ENCODE assay signal across 15 cellular contexts in the genomic region with DNA sequence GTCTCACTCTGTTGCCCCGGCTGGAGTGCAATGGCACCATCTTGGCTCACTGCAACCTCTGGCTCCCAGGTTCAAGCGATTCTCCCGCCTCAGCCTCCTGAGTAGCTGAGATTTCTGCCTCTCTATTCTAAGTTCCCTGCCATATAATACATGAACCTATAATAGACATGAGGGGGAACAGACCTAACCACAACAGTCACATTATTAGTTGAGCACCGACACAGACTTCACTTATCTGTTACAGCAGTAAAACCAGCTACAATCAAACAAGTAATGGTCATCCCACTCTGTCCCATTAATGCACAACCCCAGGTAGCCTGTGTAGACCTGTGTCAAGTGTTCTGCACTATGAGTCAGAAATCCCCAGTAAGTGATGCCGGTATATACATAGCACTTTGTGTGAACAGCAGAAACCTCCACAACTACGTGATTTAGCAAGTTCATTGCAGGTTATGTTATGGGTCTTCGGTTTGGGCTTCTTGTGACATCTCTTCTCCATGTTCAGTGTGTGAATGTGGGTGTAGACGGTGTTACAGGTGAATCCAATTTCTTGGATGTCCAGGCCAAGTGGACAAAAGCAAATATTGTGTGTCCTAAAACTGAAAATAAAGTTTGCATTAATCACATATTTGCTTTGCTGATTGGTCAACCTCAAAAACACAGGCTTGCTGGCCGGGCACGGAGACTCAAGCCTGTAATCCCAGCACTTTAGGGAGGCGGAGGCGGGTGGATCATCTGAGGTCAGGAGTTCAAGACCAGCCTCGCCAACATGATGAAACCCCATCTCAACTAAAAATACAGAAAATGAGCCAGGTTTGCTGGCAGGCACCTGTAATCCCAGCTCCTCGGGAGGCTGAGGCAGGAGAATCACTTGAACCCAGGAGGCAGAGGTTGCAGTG. TPM values are rescaled to one million over a fixed set of nuclear protein-coding genes. Genes with fewer than 3 reads are reported as not detected.
DNase-seq lines count a peak whose midpoint lies in the region; ATAC-seq, FAIRE-seq and TF ChIP-seq lines count a peak whose summit lies in the region.
"Had no signal": no experiment of that assay in that cellular context is flagged by ENCODE, and none has a peak within 500 bp of the region (broad histone marks: within the 10 kb centered on the region; RNA-seq: fewer than 3 reads in every experiment).

No MANE protein-coding gene starts in this region.

- no peak for ATAC-seq in K562
- no peak for ATAC-seq in GM21515 (IDR thresholded peaks at IDR 0.05; ENCODE audit: unreplicated experiment)

- H3K36me3 Mint-ChIP-seq in progenitor cell of endocrine pancreas (ENCODE audit: insufficient read depth): no peaks in the 10 kb centered on the region

- FAIRE-seq in GM12892 (lab: Jason Lieb, UNC) (peak; percentile 44), K562 (lab: Jason Lieb, UNC) (no peak)
- FAIRE-seq: A204.1, H1 had no signal

- no peak for TF ChIP-seq RAD21 in K562 (CRISPR knock-in tag; conservative IDR thresholded peaks at IDR 0.05 in 1 of 2, IDR thresholded peaks at IDR 0.05 in 1 of 2)

- H3K4me3 ChIP-seq in K562: no peak overlapping the region
- H3K4me3 ChIP-seq: HAP-1 had no signal

- H3K4me2 ChIP-seq in K562 (ENCODE audit: insufficient read depth, low read length): no peak overlapping the region

- no peaks in the 10 kb centered on the region for H3K9me3 ChIP-seq in K562 (replicated peaks; ENCODE audit: control insufficient read depth, insufficient read depth, low read depth, low read length)
- H3K9me3 ChIP-seq: HAP-1 had no signal

- no peaks in the 10 kb centered on the region for H3K27me3 Mint-ChIP-seq in progenitor cell of endocrine pancreas
- H3K27me3 Mint-ChIP-seq: B cell; CD4-positive, alpha-beta T cell had no signal

- no peak for TF ChIP-seq EP300 in K562 (IDR thresholded peaks at IDR 0.05; ENCODE audit: low read length)

- no TSS peak for BruUV-seq in K562 (replicated peaks; lab: Mats Ljungman, UMichigan)

- no peak overlapping the region for H3K4me3 Mint-ChIP-seq in progenitor cell of endocrine pancreas (ENCODE audit: low read depth)
- H3K4me3 Mint-ChIP-seq: B cell; CD4-positive, alpha-beta T cell had no signal

- no peaks in the 10 kb centered on the region for H4K20me1 ChIP-seq in K562 (replicated peaks; ENCODE audit: control insufficient read depth, insufficient read depth, low read length)

- POLR2A ChIA-PET in K562 (lab: Yijun Ruan, JAX): interaction anchor here (1.7 to 5.8 kb wide), 2 partner anchors 17 to 18 kb away, joined by 12 to 79 read pairs; partner anchors contain the start of gene PRDX1
- POLR2A ChIA-PET in HEK293T (lab: Yijun Ruan, JAX): interaction anchor here (1.5 kb wide), 1 partner anchor 18 kb away, joined by 5 read pairs; the partner anchor contains the start of gene PRDX1

- H3K27ac Mint-ChIP-seq in progenitor cell of endocrine pancreas: peak overlapping the region; percentile 4
- H3K27ac Mint-ChIP-seq: B cell; CD4-positive, alpha-beta T cell had no signal

- no peaks in the 10 kb centered on the region for H3K9me1 ChIP-seq in K562 (ENCODE audit: control insufficient read depth, insufficient read depth, low read length)

- peaks cover 15 to 18% of the 10 kb centered on the region in 2 experiments; a peak in 4 of 5 replicates for H3K4me1 ChIP-seq in K562 (replicated peaks in 1 of 2; ENCODE audit: control insufficient read depth in 2 of 2, insufficient read depth in 2 of 2, low read length in 2 of 2)

- H3K27ac ChIP-seq in K562 (ENCODE audit: extremely low read depth, low read depth, low read length): no peak overlapping the region

- H2AFZ ChIP-seq in K562 (ENCODE audit: low read depth, low read length): no peak overlapping the region

- no peaks in the 10 kb centered on the region for H3K27me3 ChIP-seq in K562 (ENCODE audit: control insufficient read depth in 2 of 2, insufficient read depth in 2 of 2, low read length in 2 of 2)

- intact Hi-C loops in K562 (cut with micrococcal nuclease): no loop called here

- H3K4me1 Mint-ChIP-seq in progenitor cell of endocrine pancreas (ENCODE audit: low read depth): peaks cover 24% of the 10 kb centered on the region

- H3K9me3 Mint-ChIP-seq in progenitor cell of endocrine pancreas (ENCODE audit: low read depth): no peaks in the 10 kb centered on the region
- H3K9me3 Mint-ChIP-seq: CD4-positive, alpha-beta T cell had no signal

- peaks cover 31% of the 10 kb centered on the region for H3K79me2 ChIP-seq in K562 (ENCODE audit: control insufficient read depth, insufficient read depth, low read length)

- TF ChIP-seq CTCF in K562 (IDR thresholded peaks at IDR 0.05 in 2 of 3, conservative IDR thresholded peaks at IDR 0.05 in 1 of 3; ENCODE audit: insufficient read depth in 2 of 3, low read depth in 1 of 3, low read length in 3 of 3): no peak
- no peak for TF ChIP-seq CTCF in progenitor cell of endocrine pancreas (IDR thresholded peaks at IDR 0.05; ENCODE audit: unreplicated experiment)

- 91% methylated on average over 14 of the region's 14 CpGs for WGBS in K562 (ENCODE audit: insufficient coverage, low coverage, missing lambda C conversion rate)

- TF ChIP-seq POLR2A in GM12892 (IDR thresholded peaks at IDR 0.05; ENCODE audit: low read depth, low read length) (no peak), K562 (conservative IDR thresholded peaks at IDR 0.05) (no peak)

- in situ Hi-C loops in K562 (cut with MboI): no loop called here

- DNase-seq in GM12892 (ENCODE audit: insufficient read length): no peak
- no peak for DNase-seq in K562 (ENCODE audit: extremely low read depth in 1 of 4, low spot score in 3 of 4)
- DNase-seq in progenitor cell of endocrine pancreas (ENCODE audit: low spot score, unreplicated experiment): no peak
- no peak for DNase-seq in HEK293T (ENCODE audit: extremely low spot score)
- DNase-seq: C1 segment of cervical spinal cord; Calu3; CD4-positive, alpha-beta T cell; DMS79; IMR-90; KG1 had no signal

- CTCF ChIA-PET in K562 (lab: Yijun Ruan, JAX; ENCODE audit: low intra/inter-chr PET ratio): no interaction called here
- CTCF ChIA-PET in HEK293T (lab: Yijun Ruan, JAX): no interaction called here

- peaks cover 48% of the 10 kb centered on the region for H3K36me3 ChIP-seq in K562 (ENCODE audit: control insufficient read depth, insufficient read depth, low read length)

- H3K9ac ChIP-seq in K562 (ENCODE audit: insufficient read depth in 1 of 2, low read depth in 2 of 2, low read length in 2 of 2): no peak overlapping the region

RNA-seq across cellular contexts. Expression of gene MMACHC, which starts 3.6 kb away (rescaled TPM):
- polyA plus RNA-seq in GM12892 (2012; ENCODE audit: missing spikeins): 3.6 TPM
- 4.9 and 12.2 TPM in 2 replicates for total RNA-seq in K562 (2011; cell fraction: chromatin; rRNA removed; ENCODE audit: low replicate concordance)
- 7.2 and 8.8 TPM in 2 replicates for total RNA-seq in K562 (2011; cell fraction: nucleolus; rRNA removed)
- total RNA-seq in K562 (2011; cell fraction: nucleoplasm; rRNA removed): 8.6 and 13.4 TPM in 2 replicates
- 11.9 and 15.2 TPM in 2 replicates for total RNA-seq in K562 (2014; rRNA removed)
- total RNA-seq in K562 (2014; rRNA removed; fragmentation: Illumina TruSeq; extraction: Trizol): 7.8 and 8.1 TPM in 2 replicates
- total RNA-seq in K562 (2015; rRNA removed; fragmentation: Illumina TruSeq; extraction: Trizol): 12.5 and 13.0 TPM in 2 replicates
- 18.8 and 19.1 TPM in 2 replicates for total RNA-seq in K562 (2021)
- polyA plus RNA-seq in K562 (2011; rRNA removed): 8.5 and 8.8 TPM in 2 replicates
- 11.9 and 17.3 TPM in 2 replicates for polyA plus RNA-seq in K562 (2011; cell fraction: cytosol; rRNA removed)
- 8.9 and 11.3 TPM in 2 replicates for polyA plus RNA-seq in K562 (2011; cell fraction: nucleus; rRNA removed)
- 5.9 and 16.4 TPM in 2 replicates for polyA plus RNA-seq in K562 (2012)
- polyA plus RNA-seq in K562 (2014; fragmentation: Illumina TruSeq; extraction: Trizol): 20.4 and 21.0 TPM in 2 replicates
- 10 to 100 TPM in 1 of 2 experiments, 1 to 10 TPM in 1; 8.9 to 11.4 TPM for polyA plus RNA-seq in K562 (2014; fragmentation: Nextera tagmentation; extraction: Ambion mirVana)
- polyA plus RNA-seq in K562 (2014; rRNA removed): 8.0 and 11.7 TPM in 2 replicates
- polyA minus RNA-seq in K562 (2011; rRNA and poly(A)+ RNA removed): 13.2 and 15.8 TPM in 2 replicates
- polyA minus RNA-seq in K562 (2011; cell fraction: cytosol; rRNA and poly(A)+ RNA removed): 10.7 and 15.3 TPM in 2 replicates
- 8.5 and 12.0 TPM in 2 replicates for polyA minus RNA-seq in K562 (2011; cell fraction: nucleus; rRNA and poly(A)+ RNA removed)
- 10.0 and 11.3 TPM in 2 replicates for total RNA-seq in progenitor cell of endocrine pancreas

RNA-seq across cellular contexts. Expression of gene CCDC163, which starts 3.8 kb away (rescaled TPM):
- 4.4 TPM for polyA plus RNA-seq in GM12892 (2012; ENCODE audit: missing spikeins)
- total RNA-seq in K562 (2011; cell fraction: chromatin; rRNA removed; ENCODE audit: low replicate concordance): 14.4 and 26.3 TPM in 2 replicates
- 19.0 and 22.9 TPM in 2 replicates for total RNA-seq in K562 (2011; cell fraction: nucleolus; rRNA removed)
- total RNA-seq in K562 (2011; cell fraction: nucleoplasm; rRNA removed): 18.3 and 20.8 TPM in 2 replicates
- total RNA-seq in K562 (2014; rRNA removed) (3.5 and 4.1 TPM in 2 replicates), K562 (2014; rRNA removed; fragmentation: Illumina TruSeq; extraction: Trizol) (5.2 and 5.5 TPM in 2 replicates), K562 (2015; rRNA removed; fragmentation: Illumina TruSeq; extraction: Trizol) (3.8 and 4.0 TPM in 2 replicates), K562 (2021) (5.5 and 6.2 TPM in 2 replicates), progenitor cell of endocrine pancreas (2.6 and 2.8 TPM in 2 replicates)
- polyA plus RNA-seq in K562 (2011; rRNA removed) (7.2 and 12.0 TPM in 2 replicates), K562 (2014; fragmentation: Illumina TruSeq; extraction: Trizol) (6.2 TPM in 2 replicates), K562 (2014; fragmentation: Nextera tagmentation; extraction: Ambion mirVana) (1 to 10 TPM; 3.7 to 8.2 TPM), K562 (2014; rRNA removed) (4.8 and 7.8 TPM in 2 replicates)
- 10.0 and 16.0 TPM in 2 replicates for polyA plus RNA-seq in K562 (2011; cell fraction: cytosol; rRNA removed)
- polyA plus RNA-seq in K562 (2011; cell fraction: nucleus; rRNA removed): 15.8 and 16.9 TPM in 2 replicates
- polyA plus RNA-seq in K562 (2012): 5.6 and 11.7 TPM in 2 replicates
- 4.2 and 4.8 TPM in 2 replicates for polyA minus RNA-seq in K562 (2011; rRNA and poly(A)+ RNA removed)
- polyA minus RNA-seq in K562 (2011; cell fraction: cytosol; rRNA and poly(A)+ RNA removed): 4.8 and 5.6 TPM in 2 replicates
- polyA minus RNA-seq in K562 (2011; cell fraction: nucleus; rRNA and poly(A)+ RNA removed): 3.4 and 4.9 TPM in 2 replicates

RNA-seq across cellular contexts. Expression of gene TESK2, which starts 12.7 kb away (rescaled TPM):
- 9.4 TPM for polyA plus RNA-seq in GM12892 (2012; ENCODE audit: missing spikeins)
- total RNA-seq in K562 (2011; cell fraction: chromatin; rRNA removed; ENCODE audit: low replicate concordance): 4.4 and 6.0 TPM in 2 replicates
- total RNA-seq in K562 (2011; cell fraction: nucleolus; rRNA removed): 2.6 and 3.8 TPM in 2 replicates
- 4.8 and 6.3 TPM in 2 replicates for total RNA-seq in K562 (2011; cell fraction: nucleoplasm; rRNA removed)
- total RNA-seq in K562 (2014; rRNA removed): 3.0 and 3.1 TPM in 2 replicates
- 2.7 and 3.2 TPM in 2 replicates for total RNA-seq in K562 (2014; rRNA removed; fragmentation: Illumina TruSeq; extraction: Trizol)
- total RNA-seq in K562 (2015; rRNA removed; fragmentation: Illumina TruSeq; extraction: Trizol): 4.9 and 5.3 TPM in 2 replicates
- 3.3 and 3.7 TPM in 2 replicates for total RNA-seq in K562 (2021)
- 1.0 and 3.7 TPM in 2 replicates for polyA plus RNA-seq in K562 (2011; rRNA removed)
- polyA plus RNA-seq in K562 (2011; cell fraction: cytosol; rRNA removed): 0.94 and 3.0 TPM in 2 replicates
- polyA plus RNA-seq in K562 (2011; cell fraction: nucleus; rRNA removed): 1.9 and 6.1 TPM in 2 replicates
- polyA plus RNA-seq in K562 (2012): 6.1 and 11.5 TPM in 2 replicates
- polyA plus RNA-seq in K562 (2014; fragmentation: Illumina TruSeq; extraction: Trizol): 4.3 and 4.7 TPM in 2 replicates
- polyA plus RNA-seq in K562 (2014; fragmentation: Nextera tagmentation; extraction: Ambion mirVana): 1 to 10 TPM; 1.6 to 1.9 TPM
- 3.7 TPM in 2 replicates for polyA plus RNA-seq in K562 (2014; rRNA removed)
- polyA minus RNA-seq in K562 (2011; rRNA and poly(A)+ RNA removed): 0.93 and 2.3 TPM in 2 replicates
- 1.2 and 2.2 TPM in 2 replicates for polyA minus RNA-seq in K562 (2011; cell fraction: cytosol; rRNA and poly(A)+ RNA removed)
- polyA minus RNA-seq in K562 (2011; cell fraction: nucleus; rRNA and poly(A)+ RNA removed): 0.78 and 1.3 TPM in 2 replicates
- total RNA-seq in progenitor cell of endocrine pancreas: 9.4 and 9.5 TPM in 2 replicates

RNA-seq across cellular contexts. Expression of gene PRDX1, which starts 18.0 kb away (rescaled TPM):
- 985 TPM for polyA plus RNA-seq in GM12892 (2012; ENCODE audit: missing spikeins)
- 79.5 and 95.5 TPM in 2 replicates for total RNA-seq in K562 (2011; cell fraction: chromatin; rRNA removed; ENCODE audit: low replicate concordance)
- total RNA-seq in K562 (2011; cell fraction: nucleolus; rRNA removed): 122 and 130 TPM in 2 replicates
- 143 and 148 TPM in 2 replicates for total RNA-seq in K562 (2011; cell fraction: nucleoplasm; rRNA removed)
- total RNA-seq in K562 (2014; rRNA removed) (748 and 796 TPM in 2 replicates), K562 (2014; rRNA removed; fragmentation: Illumina TruSeq; extraction: Trizol) (1,380 and 1,529 TPM in 2 replicates), K562 (2015; rRNA removed; fragmentation: Illumina TruSeq; extraction: Trizol) (989 and 1,002 TPM in 2 replicates), K562 (2021) (894 and 993 TPM in 2 replicates), progenitor cell of endocrine pancreas (308 and 331 TPM in 2 replicates)
- polyA plus RNA-seq in K562 (2011; rRNA removed) (864 and 1,258 TPM in 2 replicates), K562 (2014; fragmentation: Illumina TruSeq; extraction: Trizol) (981 and 1,045 TPM in 2 replicates), K562 (2014; fragmentation: Nextera tagmentation; extraction: Ambion mirVana) (1,000 to 10,000 TPM; 2,282 to 2,388 TPM), K562 (2014; rRNA removed) (1,029 and 1,274 TPM in 2 replicates)
- polyA plus RNA-seq in K562 (2011; cell fraction: cytosol; rRNA removed): 427 and 691 TPM in 2 replicates
- polyA plus RNA-seq in K562 (2011; cell fraction: nucleus; rRNA removed): 136 and 272 TPM in 2 replicates
- 541 and 1,089 TPM in 2 replicates for polyA plus RNA-seq in K562 (2012)
- 657 and 807 TPM in 2 replicates for polyA minus RNA-seq in K562 (2011; rRNA and poly(A)+ RNA removed)
- polyA minus RNA-seq in K562 (2011; cell fraction: cytosol; rRNA and poly(A)+ RNA removed): 159 and 222 TPM in 2 replicates
- polyA minus RNA-seq in K562 (2011; cell fraction: nucleus; rRNA and poly(A)+ RNA removed): 41.1 and 70.9 TPM in 2 replicates

RNA-seq across cellular contexts. Expression of gene AKR1A1, which starts 46.9 kb away (rescaled TPM):
- polyA plus RNA-seq in GM12892 (2012; ENCODE audit: missing spikeins): 246 TPM
- 130 and 233 TPM in 2 replicates for total RNA-seq in K562 (2011; cell fraction: chromatin; rRNA removed; ENCODE audit: low replicate concordance)
- total RNA-seq in K562 (2011; cell fraction: nucleolus; rRNA removed): 180 and 202 TPM in 2 replicates
- total RNA-seq in K562 (2011; cell fraction: nucleoplasm; rRNA removed): 172 and 179 TPM in 2 replicates
- total RNA-seq in K562 (2014; rRNA removed): 98.6 and 121 TPM in 2 replicates
- total RNA-seq in K562 (2014; rRNA removed; fragmentation: Illumina TruSeq; extraction: Trizol): 99.7 and 132 TPM in 2 replicates
- 126 and 127 TPM in 2 replicates for total RNA-seq in K562 (2015; rRNA removed; fragmentation: Illumina TruSeq; extraction: Trizol)
- 142 and 177 TPM in 2 replicates for total RNA-seq in K562 (2021)
- 211 and 285 TPM in 2 replicates for polyA plus RNA-seq in K562 (2011; rRNA removed)
- polyA plus RNA-seq in K562 (2011; cell fraction: cytosol; rRNA removed): 210 and 307 TPM in 2 replicates
- 171 and 202 TPM in 2 replicates for polyA plus RNA-seq in K562 (2011; cell fraction: nucleus; rRNA removed)
- polyA plus RNA-seq in K562 (2012): 173 and 250 TPM in 2 replicates
- polyA plus RNA-seq in K562 (2014; fragmentation: Illumina TruSeq; extraction: Trizol): 139 TPM in 2 replicates
- 100 to 1,000 TPM in 1 of 2 experiments, 10 to 100 TPM in 1; 68.6 to 114 TPM for polyA plus RNA-seq in K562 (2014; fragmentation: Nextera tagmentation; extraction: Ambion mirVana)
- 150 and 184 TPM in 2 replicates for polyA plus RNA-seq in K562 (2014; rRNA removed)
- polyA minus RNA-seq in K562 (2011; rRNA and poly(A)+ RNA removed): 165 and 169 TPM in 2 replicates
- polyA minus RNA-seq in K562 (2011; cell fraction: cytosol; rRNA and poly(A)+ RNA removed): 102 and 104 TPM in 2 replicates
- polyA minus RNA-seq in K562 (2011; cell fraction: nucleus; rRNA and poly(A)+ RNA removed): 66.4 and 89.5 TPM in 2 replicates
- total RNA-seq in progenitor cell of endocrine pancreas: 213 and 214 TPM in 2 replicates
